30 cellular contexts compared by ENCODE assay signal in the genomic region with DNA sequence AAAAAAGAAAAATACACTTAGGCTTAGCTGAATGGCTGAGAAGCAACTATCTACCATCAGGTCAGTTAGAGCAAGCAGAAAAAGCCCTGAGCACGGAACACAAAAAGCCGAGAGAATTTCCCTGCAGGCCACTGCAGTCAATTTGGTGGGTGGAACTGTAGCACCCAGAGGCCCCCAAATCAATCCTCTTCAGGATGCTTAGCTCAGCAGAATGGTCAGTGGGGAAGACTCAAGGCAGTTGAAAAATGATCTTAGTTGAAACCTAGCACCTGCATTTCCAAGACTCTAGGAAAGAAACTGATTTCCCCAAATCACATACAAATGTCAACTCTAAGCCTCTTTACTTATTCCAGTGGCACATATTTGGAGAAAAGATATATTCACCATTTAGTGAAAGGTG.
"Had no signal": no experiment of that assay in that cellular context is flagged by ENCODE, and none has a peak within 500 bp of the region (broad histone marks: within the 10 kb centered on the region; RNA-seq: fewer than 3 reads in every experiment).

No MANE protein-coding gene starts in this region.

- H3K27me3 ChIP-seq: neutrophil, pancreas, spleen, suprapubic skin, testis, tibial artery, transverse colon, upper lobe of left lung, vagina had no signal

- H3K27ac ChIP-seq: neutrophil, pancreas, prostate gland, skin epidermis, spleen, suprapubic skin, testis, tibial artery, transverse colon, upper lobe of left lung, vagina had no signal

- FAIRE-seq: pancreas, urothelium cell line had no signal

- H3K9me3 ChIP-seq: neutrophil, pancreas, prostate gland, spleen, suprapubic skin, testis, tibial artery, transverse colon, upper lobe of left lung, vagina had no signal

- H3K4me2 ChIP-seq: smooth muscle cell had no signal

- ATAC-seq: naive thymus-derived CD8-positive, alpha-beta T cell; natural killer cell treated with Interleukin-12 subunit alpha and Interleukin-12 subunit beta and Interleukin-15 and Interleukin-18, amount 100 ng/mL, for 72 hours; pancreas; right cardiac atrium; sciatic nerve; stimulated activated memory B cell treated with anti-CD40 and anti-IgM and Interleukin-4, amounts not matched to agents 10 μg/mL and 1 μg/mL and 100 μg/mL, for 72 hours; stimulated activated naive CD8-positive, alpha-beta T cell treated with anti-CD3 and anti-CD28 coated beads, Interleukin-15, amount 100 ng/mL, for 72 hours; stimulated activated naive CD8-positive, alpha-beta T cell treated with anti-CD3 and anti-CD28 coated beads, Interleukin-15, Interleukin-2, amounts not matched to agents 100 U/mL and 50 U/mL, for 24 hours had no signal

- H3K4me3 ChIP-seq: pancreas, prostate gland, skin epidermis, smooth muscle cell, spleen, suprapubic skin, testis, tibial artery, transverse colon, upper lobe of left lung, vagina had no signal

- H3K4me1 ChIP-seq: pancreas, prostate gland, spleen, suprapubic skin, testis, tibial artery, transverse colon, upper lobe of left lung, vagina had no signal

- H3K36me3 ChIP-seq: neutrophil, pancreas, prostate gland, transverse colon, vagina had no signal

- DNase-seq: naive B cell; naive thymus-derived CD8-positive, alpha-beta T cell; nephron progenitor cell; nucleus accumbens; pancreas; right cardiac atrium; spleen; stimulated activated CD4-positive, alpha-beta T cell treated with anti-CD3 and anti-CD28 coated beads, Interleukin-12 subunit alpha, Interleukin-12 subunit beta, amount 100 ng/mL, for 4 hours; stimulated activated CD4-positive, alpha-beta T cell treated with anti-CD3 and anti-CD28 coated beads, Interleukin-1b, Interleukin-23, amount 100 ng/mL, for 48 hours; stimulated activated CD4-positive, alpha-beta T cell treated with anti-CD3 and anti-CD28 coated beads, Interleukin-4, amount 100 ng/mL, for 1 hour; stimulated activated CD4-positive, alpha-beta T cell treated with anti-CD3 and anti-CD28 coated beads, Interleukin-4, amount 100 ng/mL, for 4 hours; stimulated activated CD8-positive, alpha-beta memory T cell treated with anti-CD3 and anti-CD28 coated beads, Interleukin-4, amount 100 ng/mL, for 48 hours; stimulated activated naive CD4-positive, alpha-beta T cell; stimulated activated naive CD8-positive, alpha-beta T cell treated with anti-CD3 and anti-CD28 coated beads, Interleukin-15, amount 100 ng/mL, for 72 hours; stimulated activated naive CD8-positive, alpha-beta T cell treated with anti-CD3 and anti-CD28 coated beads, Interleukin-15, Interleukin-2, amounts not matched to agents 100 U/mL and 50 U/mL, for 24 hours; substantia nigra; testis; tibial artery; transverse colon; upper lobe of left lung had no signal
